27 cellular contexts compared by ENCODE assay signal in genomic region chr1:77891200-77891599, GRCh38. TPM values are rescaled to one million over a fixed set of nuclear protein-coding genes. Genes with fewer than 3 reads are reported as not detected.
DNase-seq lines count a peak whose midpoint lies in the region; ATAC-seq, FAIRE-seq and TF ChIP-seq lines count a peak whose summit lies in the region.
"Had no signal": no experiment of that assay in that cellular context is flagged by ENCODE, and none has a peak within 500 bp of the region (broad histone marks: within the 10 kb centered on the region; RNA-seq: fewer than 3 reads in every experiment).

No MANE protein-coding gene starts in this region.

- H3K9me3 ChIP-seq in PC-9 (ENCODE audit: insufficient read depth, low read depth) (no peaks in the 10 kb centered on the region), lower lobe of right lung (no peaks in the 10 kb centered on the region)
- H3K9me3 ChIP-seq: Caco-2, left lung, SJCRH30, suprapubic skin had no signal

- WGBS in mesendoderm (ENCODE audit: extremely low coverage, insufficient coverage, low lambda C conversion rate) = no CpG with 5 or more reads among the region's 1 CpG

- H2AK5ac ChIP-seq in mesendoderm (ENCODE audit: low read length) = no peak overlapping the region

- H2BK5ac ChIP-seq in mesendoderm (ENCODE audit: low read length) = no peak overlapping the region

- no peaks in the 10 kb centered on the region for H4K20me1 ChIP-seq in PC-9 (ENCODE audit: insufficient read depth)

- peaks cover 15% of the 10 kb centered on the region; the same call in 1 of the 2 replicates for H3F3A ChIP-seq in PC-9 (ENCODE audit: insufficient read depth, low read depth)

- peaks cover 20% of the 10 kb centered on the region for H3K4me1 ChIP-seq in PC-9 (replicated peaks; ENCODE audit: insufficient read depth)
- H3K4me1 ChIP-seq in lower lobe of right lung = peaks cover 4% of the 10 kb centered on the region
- no peaks in the 10 kb centered on the region for H3K4me1 ChIP-seq in mesendoderm (ENCODE audit: control insufficient read depth, low read depth, low read length)
- H3K4me1 ChIP-seq: Caco-2 had no signal

- H4K8ac ChIP-seq in mesendoderm (ENCODE audit: low read depth, low read length) = no peak overlapping the region

- no TSS peak for BruUV-seq in PC-9 (replicated peaks; lab: Mats Ljungman, UMichigan)

- 0 out of 2 replicates have a peak overlapping the region, but pooled peaks have one; percentile 53 for H2AFZ ChIP-seq in PC-9

- FAIRE-seq in G401.6 (lab: Jason Lieb, UNC) = peak; percentile 45
- FAIRE-seq: bronchial epithelial cell, GM12878, H54, small intestine, TTC549 had no signal

- no peaks in the 10 kb centered on the region for H3K36me3 ChIP-seq in PC-9 (ENCODE audit: low read depth)
- H3K36me3 ChIP-seq in lower lobe of right lung = no peaks in the 10 kb centered on the region
- H3K36me3 ChIP-seq in mesendoderm (ENCODE audit: control insufficient read depth, insufficient read depth, low read length) = no peaks in the 10 kb centered on the region
- H3K36me3 ChIP-seq: suprapubic skin had no signal

- no peaks in the 10 kb centered on the region for H3K27me3 ChIP-seq in PC-9 (ENCODE audit: insufficient read depth, low read depth)
- no peaks in the 10 kb centered on the region for H3K27me3 ChIP-seq in lower lobe of right lung (ENCODE audit: low read depth)
- H3K27me3 ChIP-seq in mesendoderm (ENCODE audit: insufficient read depth, low read length, poor library complexity) = no peaks in the 10 kb centered on the region
- H3K27me3 ChIP-seq: SJCRH30, suprapubic skin had no signal

- H3K9me2 ChIP-seq in PC-9 (ENCODE audit: insufficient read depth) = no peaks in the 10 kb centered on the region; the same call in 1 of the 2 replicates

- H3K79me1 ChIP-seq in mesendoderm (ENCODE audit: low read length) = peaks cover 1% of the 10 kb centered on the region

- H3K56ac ChIP-seq in mesendoderm (ENCODE audit: low read length) = no peak overlapping the region

- no peak overlapping the region for H3K9ac ChIP-seq in mesendoderm (ENCODE audit: low read length)

- no peak overlapping the region for H3K4me3 ChIP-seq in PC-9
- H3K4me3 ChIP-seq in fibroblast of villous mesenchyme (ENCODE audit: low read depth, low read length) = peak overlapping the region; percentile 95
- H3K4me3 ChIP-seq in skeletal muscle cell (ENCODE audit: low read depth, low read length) = peak overlapping the region; percentile 88
- no peak overlapping the region for H3K4me3 ChIP-seq in lower lobe of right lung
- H3K4me3 ChIP-seq in mesendoderm (ENCODE audit: low read length) = no peak overlapping the region
- H3K4me3 ChIP-seq: GM12878, SJCRH30, suprapubic skin had no signal

- CTCF ChIA-PET in PC-9 (lab: Charles Lee) = no interaction called here

- H3K27ac ChIP-seq in PC-9 = no peak overlapping the region
- H3K27ac ChIP-seq in lower lobe of right lung = no peak overlapping the region
- no peak overlapping the region for H3K27ac ChIP-seq in mesendoderm (ENCODE audit: low read depth, low read length)
- H3K27ac ChIP-seq: left lung, suprapubic skin had no signal

- H3K79me2 ChIP-seq in PC-9 (ENCODE audit: low read depth) (no peaks in the 10 kb centered on the region), mesendoderm (ENCODE audit: control insufficient read depth, insufficient read depth, low read length) (no peaks in the 10 kb centered on the region)

- no peak overlapping the region for H3K18ac ChIP-seq in mesendoderm (ENCODE audit: low read length)

- POLR2A ChIA-PET in PC-9 (lab: Charles Lee; ENCODE audit: unreplicated experiment) = no interaction called here

- H4K5ac ChIP-seq in mesendoderm (ENCODE audit: low read length) = no peak overlapping the region

- H3K23ac ChIP-seq in mesendoderm (ENCODE audit: low read length) = no peak overlapping the region

- H3K4me2 ChIP-seq in PC-9 = no peak overlapping the region
- no peak overlapping the region for H3K4me2 ChIP-seq in mesendoderm (ENCODE audit: low read length)

- TF ChIP-seq CTCF in PC-9 (conservative IDR thresholded peaks at IDR 0.05) (no peak), fibroblast of villous mesenchyme (IDR thresholded peaks at IDR 0.05; ENCODE audit: insufficient read depth, low read depth, low read length) (no peak), lower lobe of right lung (IDR thresholded peaks at IDR 0.05) (no peak)

- H2BK15ac ChIP-seq in mesendoderm (replicated peaks; ENCODE audit: low read depth) = no peak overlapping the region

- no peak overlapping the region for H3K4ac ChIP-seq in mesendoderm (ENCODE audit: low read depth, low read length)

- no peak for DNase-seq in PC-9
- no peak for DNase-seq in fibroblast of villous mesenchyme (ENCODE audit: low read depth)
- DNase-seq in skeletal muscle cell (ENCODE audit: low read depth) = no peak
- no peak for DNase-seq in kidney glomerular epithelial cell (lab: John Stamatoyannopoulos, UW)
- DNase-seq in lower lobe of right lung = no peak
- no peak for DNase-seq in activated CD4-positive, CD25-positive, alpha-beta regulatory T cell treated with anti-CD3 and anti-CD28 coated beads, Interleukin-2, amount 50 U/mL, for 72 hours
- no peak for DNase-seq in mesendoderm
- DNase-seq: activated CD4-positive, alpha-beta T cell treated with anti-CD3 and anti-CD28 coated beads for 36 hours; activated CD8-positive, alpha-beta memory T cell treated with anti-CD3 and anti-CD28 coated beads for 24 hours; activated T-cell treated with anti-CD3 and anti-CD28 coated beads, Interleukin-2, amount 50 U/mL, for 1 hour; C1 segment of cervical spinal cord; Caco-2; DMS79 treated with DMSO at 0.1 percent for 48 hours; Karpas-422; left lung; NCI-H1436 treated with DMSO at 0.1 percent for 48 hours; NCI-H510A treated with DMSO at 0.1 percent for 48 hours; posterior cingulate gyrus; SJCRH30; small intestine; stimulated activated CD4-positive, alpha-beta T cell treated with anti-CD3 and anti-CD28 coated beads, Interleukin-2, amount 100 ng/mL, for 24 hours had no signal

- H2BK120ac ChIP-seq in mesendoderm (ENCODE audit: low read depth, low read length) = no peak overlapping the region

- intact Hi-C loops in PC-9 (cut with micrococcal nuclease; ENCODE audit: unreplicated experiment) = no loop called here
- intact Hi-C loops in lower lobe of right lung (cut with DNase I) = no loop called here

- no peak for ATAC-seq in lower lobe of right lung
- ATAC-seq: activated CD4-positive, alpha-beta T cell treated with anti-CD3 and anti-CD28 coated beads for 36 hours; GM12878; left lung had no signal

RNA-seq across cellular contexts. Expression of gene NEXN, which starts 2.8 kb away (rescaled TPM):
- total RNA-seq in PC-9 (2021) (0.92 and 1.2 TPM in 2 replicates), fibroblast of villous mesenchyme (16.8 and 19.3 TPM in 2 replicates), lower lobe of right lung (16.5 TPM)
- 41.7 TPM for polyA plus RNA-seq in mesendoderm (2013, experiment 1 of 2)
- 40.3 TPM for polyA plus RNA-seq in mesendoderm (2013, experiment 2 of 2)

Comparison
In these comparisons a context has a peak if more than half of its experiments do, and no peak if none do; other contexts are left out.
1. H3K4me3 ChIP-seq: peak in fibroblast of villous mesenchyme (single experiment) and skeletal muscle cell (single experiment); none in PC-9 (single experiment), lower lobe of right lung (single experiment) and mesendoderm (single experiment).